Comparison of ENCODE assay signal across 8 cellular contexts in the genomic region with DNA sequence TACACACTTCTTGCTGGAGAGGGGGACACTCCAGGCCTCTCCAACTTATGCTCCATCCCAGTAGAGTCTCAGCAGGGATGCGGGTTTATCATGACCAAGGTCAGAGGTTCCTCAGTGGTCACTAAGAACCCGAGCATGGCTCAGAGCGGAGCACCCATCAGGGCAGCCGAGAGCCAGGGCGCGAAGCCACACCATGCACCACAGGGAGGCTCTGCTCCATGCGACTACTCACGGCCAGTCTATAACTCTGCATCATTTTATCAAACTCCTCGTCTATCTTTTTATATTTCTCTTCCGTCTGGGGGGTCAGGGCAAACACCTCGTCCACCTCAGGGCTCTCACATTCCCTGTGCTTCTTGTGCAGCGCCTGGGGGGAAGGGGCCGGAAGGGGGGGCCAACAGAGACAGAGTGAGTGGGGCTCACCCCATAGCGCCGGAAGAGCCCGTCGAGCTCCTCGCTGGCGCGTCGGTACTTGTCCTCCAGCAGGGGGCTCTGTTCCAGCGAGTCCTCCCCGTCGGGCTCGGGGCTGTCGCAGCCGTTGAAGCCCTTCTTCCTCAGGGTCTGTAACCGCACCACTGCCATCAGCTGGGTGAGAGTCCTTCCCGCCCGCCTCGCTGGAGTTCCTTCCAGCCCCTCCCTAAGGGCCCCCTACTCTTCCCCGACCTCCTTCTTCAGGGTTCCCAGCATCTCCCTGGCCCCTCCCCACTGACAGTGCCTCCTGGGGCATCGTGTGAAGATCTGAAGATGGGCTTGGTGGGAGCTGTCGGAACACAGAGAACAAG. TPM values are rescaled to one million over a fixed set of nuclear protein-coding genes. Genes with fewer than 3 reads are reported as not detected.
DNase-seq lines count a peak whose midpoint lies in the region; ATAC-seq, FAIRE-seq and TF ChIP-seq lines count a peak whose summit lies in the region.

No MANE protein-coding gene starts in this region.

- no peaks in the 10 kb centered on the region for H3K9me3 Mint-ChIP-seq in brain

- peaks cover 92% of the 10 kb centered on the region for H3K36me3 ChIP-seq in WERI-Rb-1

- no peak overlapping the region for H3K4me3 ChIP-seq in WERI-Rb-1 (ENCODE audit: low read depth, low read length)

- peaks cover 4% of the 10 kb centered on the region for H3K27me3 Mint-ChIP-seq in brain

- H3K36me3 Mint-ChIP-seq in brain: peaks cover 70% of the 10 kb centered on the region

- peak; percentile 95 for DNase-seq in D721Med (ENCODE audit: insufficient read length, low spot score)
- DNase-seq in WERI-Rb-1: peak; percentile 93
- DNase-seq in left kidney (ENCODE audit: low read depth, low spot score): peak; percentile 89
- DNase-seq in stimulated activated CD4-positive, alpha-beta T cell treated with anti-CD3 and anti-CD28 coated beads, TNF-alpha, amount 100 ng/mL, for 4 hours (ENCODE audit: low read depth in 3 of 3): peak; percentile 52 to 69 (median 55)
- no peak for DNase-seq in T1000 (lab: John Stamatoyannopoulos, UW)

- H3K27me3 ChIP-seq in WERI-Rb-1 (ENCODE audit: insufficient read depth, low read depth, severe bottlenecking): no peaks in the 10 kb centered on the region

- peak overlapping the region; percentile 46 to 79 (median 76) for H3K27ac Mint-ChIP-seq in brain

- no peaks in the 10 kb centered on the region for H3K9me3 ChIP-seq in WERI-Rb-1 (ENCODE audit: severe bottlenecking)

- TF ChIP-seq CTCF in D721Med (IDR thresholded peaks at IDR 0.05; ENCODE audit: insufficient read depth, missing control alignments): peak; percentile 70
- peak; percentile 99 for TF ChIP-seq CTCF in WERI-Rb-1 (IDR thresholded peaks at IDR 0.05; ENCODE audit: low read depth, low read length)
- TF ChIP-seq CTCF in brain (conservative IDR thresholded peaks at IDR 0.05): peak; percentile 55 to 74

- no peak overlapping the region for H3K4me3 Mint-ChIP-seq in brain

- H3K27ac ChIP-seq in WERI-Rb-1: peak overlapping the region; percentile 15

- peaks cover 14% of the 10 kb centered on the region for H3K4me1 Mint-ChIP-seq in brain

- no peak for FAIRE-seq in D721Med (lab: Jason Lieb, UNC)

- ATAC-seq in HG02973 (IDR thresholded peaks at IDR 0.05; ENCODE audit: unreplicated experiment) (peak; percentile 51), GM18517 (IDR thresholded peaks at IDR 0.05; ENCODE audit: unreplicated experiment) (no peak)

RNA-seq across cellular contexts. Expression of a gene that starts 20.0 kb away (rescaled TPM):
- polyA plus RNA-seq in brain (ENCODE audit: insufficient read depth, low read depth, low replicate concordance): 22.7 TPM
